15 cellular contexts compared by ENCODE assay signal in the genomic region with DNA sequence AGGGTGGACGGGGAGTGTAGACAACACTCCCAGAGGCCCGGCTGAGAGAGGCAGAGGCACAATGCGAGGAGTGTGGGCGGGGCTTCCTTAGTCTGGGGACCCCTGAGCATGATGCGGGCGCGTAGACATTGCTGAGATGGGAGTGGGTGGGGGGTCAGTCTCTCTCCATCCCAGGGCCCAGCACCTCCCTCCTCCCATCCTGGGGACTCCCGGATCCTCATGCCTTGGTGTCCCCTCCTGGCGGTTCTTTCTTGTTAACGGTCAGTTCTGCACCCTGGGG.
"Had no signal": no experiment of that assay in that cellular context is flagged by ENCODE, and none has a peak within 500 bp of the region (broad histone marks: within the 10 kb centered on the region; RNA-seq: fewer than 3 reads in every experiment).

No MANE protein-coding gene starts in this region.

- DNase-seq: effector CD8-positive, alpha-beta T cell; foreskin melanocyte; kidney glomerular epithelial cell; mesendoderm; naive B cell; stimulated activated naive CD8-positive, alpha-beta T cell treated with anti-CD3 and anti-CD28 coated beads, Interleukin-15, Interleukin-2, amounts not matched to agents 100 U/mL and 50 U/mL, for 24 hours; thyroid gland had no signal

- H3K36me3 ChIP-seq: prostate gland, right lobe of liver, suprapubic skin, thyroid gland, upper lobe of left lung, vagina had no signal

- H3K4me1 ChIP-seq: parathyroid adenoma, prostate gland, right lobe of liver, suprapubic skin, thyroid gland, upper lobe of left lung, vagina had no signal

- H3K4me3 ChIP-seq: coronary artery, hepatocyte, prostate gland, right lobe of liver, suprapubic skin, thyroid gland, upper lobe of left lung, vagina had no signal

- H3K4me2 ChIP-seq: hepatocyte had no signal

- H3K79me2 ChIP-seq: hepatocyte, parathyroid adenoma had no signal

- H3K9me3 ChIP-seq: prostate gland, right lobe of liver, suprapubic skin, thyroid gland, vagina had no signal

- H3K9ac ChIP-seq: parathyroid adenoma had no signal

- H3K27ac ChIP-seq: coronary artery, hepatocyte, parathyroid adenoma, prostate gland, right lobe of liver, suprapubic skin, thyroid gland, upper lobe of left lung, vagina had no signal

- H3K27me3 ChIP-seq: hepatocyte, right lobe of liver, suprapubic skin, thyroid gland, upper lobe of left lung, vagina had no signal

- H2AFZ ChIP-seq: hepatocyte, parathyroid adenoma had no signal
